In genomic region chr14:73125169-73125588, GRCh38 we compare ENCODE assay signal across 19 cellular contexts. TPM values are rescaled to one million over a fixed set of nuclear protein-coding genes. Genes with fewer than 3 reads are reported as not detected.
DNase-seq lines count a peak whose midpoint lies in the region; ATAC-seq, FAIRE-seq and TF ChIP-seq lines count a peak whose summit lies in the region.
"Had no signal": no experiment of that assay in that cellular context is flagged by ENCODE, and none has a peak within 500 bp of the region (broad histone marks: within the 10 kb centered on the region; RNA-seq: fewer than 3 reads in every experiment).

No MANE protein-coding gene starts in this region.

- no peaks in the 10 kb centered on the region for H3K9me3 Mint-ChIP-seq in activated naive CD8-positive, alpha-beta T cell (ENCODE audit: low read depth)
- no peaks in the 10 kb centered on the region for H3K9me3 Mint-ChIP-seq in activated naive CD8-positive, alpha-beta T cell treated with anti-CD3 and anti-CD28 coated beads, Interleukin-2, amount 50 U/mL, for 24 hours
- H3K9me3 Mint-ChIP-seq in nephron progenitor cell = no peaks in the 10 kb centered on the region
- H3K9me3 Mint-ChIP-seq: activated CD4-positive, alpha-beta memory T cell treated with anti-CD3 and anti-CD28 coated beads for 36 hours; CD14-positive monocyte; T-helper 1 cell treated with Interleukin-12 subunit alpha and Interleukin-12 subunit beta and Interleukin-4 antibody, amounts not matched to agents 30 μg/mL and 1 μg/mL, for 36 hours had no signal

- no peak for DNase-seq in activated naive CD8-positive, alpha-beta T cell treated with anti-CD3 and anti-CD28 coated beads, Interleukin-2, amount 50 U/mL, for 24 hours
- DNase-seq in NCI-H1417 treated with DMSO at 0.1 percent for 48 hours (lab: John Stamatoyannopoulos, UW) (peak; percentile 18), astrocyte of the cerebellum (ENCODE audit: low read depth) (peak; percentile 1), nephron progenitor cell (no peak), GM12892 (ENCODE audit: insufficient read length) (no peak)
- DNase-seq in stimulated activated CD8-positive, alpha-beta memory T cell treated with anti-CD3 and anti-CD28 coated beads, Interleukin-4, amount 100 ng/mL, for 48 hours = no peak
- DNase-seq: activated CD4-positive, alpha-beta memory T cell treated with anti-CD3 and anti-CD28 coated beads for 36 hours; activated naive CD4-positive, alpha-beta T cell treated with anti-CD3 and anti-CD28 coated beads, Interleukin-2, amount 50 U/mL, for 16 hours; glutamatergic neuron; lower lobe of right lung; NCI-H1436; posterior cingulate gyrus; stimulated activated CD4-positive, alpha-beta T cell treated with anti-CD3 and anti-CD28 coated beads, Interleukin-1b, Interleukin-23, amount 100 ng/mL, for 48 hours; stimulated activated naive CD4-positive, alpha-beta T cell treated with Interleukin-2 at 50 U/mL for 16 hours; thyroid gland had no signal

- in situ Hi-C loops in astrocyte of the cerebellum (cut with HindIII; ENCODE audit: low sequenced_read_pairs) = no loop called here

- no peak overlapping the region for H3K4me3 ChIP-seq in astrocyte of the cerebellum (ENCODE audit: low read depth, low read length)
- H3K4me3 ChIP-seq: lower lobe of right lung, thyroid gland had no signal

- H3K36me3 Mint-ChIP-seq in activated naive CD8-positive, alpha-beta T cell = peaks cover 6% of the 10 kb centered on the region
- peaks cover 41% of the 10 kb centered on the region for H3K36me3 Mint-ChIP-seq in activated naive CD8-positive, alpha-beta T cell treated with anti-CD3 and anti-CD28 coated beads, Interleukin-2, amount 50 U/mL, for 24 hours (ENCODE audit: low read depth)
- peaks cover 51% of the 10 kb centered on the region for H3K36me3 Mint-ChIP-seq in nephron progenitor cell (ENCODE audit: low read depth)

- H3K27me3 Mint-ChIP-seq in activated naive CD8-positive, alpha-beta T cell = no peaks in the 10 kb centered on the region
- no peaks in the 10 kb centered on the region for H3K27me3 Mint-ChIP-seq in activated naive CD8-positive, alpha-beta T cell treated with anti-CD3 and anti-CD28 coated beads, Interleukin-2, amount 50 U/mL, for 24 hours
- H3K27me3 Mint-ChIP-seq in nephron progenitor cell (ENCODE audit: low read depth, poor library complexity) = peaks cover 3% of the 10 kb centered on the region
- H3K27me3 Mint-ChIP-seq: activated CD4-positive, alpha-beta memory T cell treated with anti-CD3 and anti-CD28 coated beads for 36 hours had no signal

- peaks cover 5% of the 10 kb centered on the region for H3K4me1 Mint-ChIP-seq in activated naive CD8-positive, alpha-beta T cell (ENCODE audit: low read depth)
- H3K4me1 Mint-ChIP-seq in activated naive CD8-positive, alpha-beta T cell treated with anti-CD3 and anti-CD28 coated beads, Interleukin-2, amount 50 U/mL, for 24 hours = no peaks in the 10 kb centered on the region
- peaks cover 37% of the 10 kb centered on the region for H3K4me1 Mint-ChIP-seq in nephron progenitor cell
- H3K4me1 Mint-ChIP-seq: CD14-positive monocyte had no signal

- no peak for FAIRE-seq in GM12892 (lab: Jason Lieb, UNC)

- H3K27ac Mint-ChIP-seq in activated naive CD8-positive, alpha-beta T cell = peak overlapping the region; percentile 19
- no peak overlapping the region for H3K27ac Mint-ChIP-seq in activated naive CD8-positive, alpha-beta T cell treated with anti-CD3 and anti-CD28 coated beads, Interleukin-2, amount 50 U/mL, for 24 hours
- peak overlapping the region; percentile 57 for H3K27ac Mint-ChIP-seq in nephron progenitor cell
- H3K27ac Mint-ChIP-seq: activated CD4-positive, alpha-beta memory T cell treated with anti-CD3 and anti-CD28 coated beads for 36 hours; CD14-positive monocyte; T-helper 1 cell treated with Interleukin-12 subunit alpha and Interleukin-12 subunit beta and Interleukin-4 antibody, amounts not matched to agents 30 μg/mL and 1 μg/mL, for 36 hours had no signal

- no peak for TF ChIP-seq POLR2A in GM12892 (IDR thresholded peaks at IDR 0.05; ENCODE audit: low read depth, low read length)

- H3K4me3 Mint-ChIP-seq in activated naive CD8-positive, alpha-beta T cell = no peak overlapping the region
- no peak overlapping the region for H3K4me3 Mint-ChIP-seq in activated naive CD8-positive, alpha-beta T cell treated with anti-CD3 and anti-CD28 coated beads, Interleukin-2, amount 50 U/mL, for 24 hours
- H3K4me3 Mint-ChIP-seq in nephron progenitor cell = no peak overlapping the region
- H3K4me3 Mint-ChIP-seq: activated CD4-positive, alpha-beta memory T cell treated with anti-CD3 and anti-CD28 coated beads for 36 hours; CD14-positive monocyte; T-helper 1 cell treated with Interleukin-12 subunit alpha and Interleukin-12 subunit beta and Interleukin-4 antibody, amounts not matched to agents 30 μg/mL and 1 μg/mL, for 36 hours had no signal

- no peak for ATAC-seq in activated naive CD8-positive, alpha-beta T cell treated with anti-CD3 and anti-CD28 coated beads, Interleukin-2, amount 50 U/mL, for 24 hours
- ATAC-seq in GM18511 (IDR thresholded peaks at IDR 0.05; ENCODE audit: unreplicated experiment) = no peak
- ATAC-seq: lower lobe of right lung had no signal

- TF ChIP-seq CTCF in astrocyte of the cerebellum (IDR thresholded peaks at IDR 0.05; ENCODE audit: low read depth, low read length, missing control alignments) (no peak), nephron progenitor cell (IDR thresholded peaks at IDR 0.05) (no peak)

RNA-seq across cellular contexts. Expression of gene PSEN1, which starts 11.1 kb away (rescaled TPM):
- polyA plus RNA-seq in GM12892 (2012; ENCODE audit: missing spikeins) = 21.7 TPM

Comparison
In these comparisons a context has a peak if more than half of its experiments do, and no peak if none do; other contexts are left out.
1. DNase-seq: peak in NCI-H1417 treated with DMSO at 0.1 percent for 48 hours (single experiment) and astrocyte of the cerebellum (single experiment); none in activated naive CD8-positive, alpha-beta T cell treated with anti-CD3 and anti-CD28 coated beads, Interleukin-2, amount 50 U/mL, for 24 hours (single experiment), nephron progenitor cell (single experiment), stimulated activated CD8-positive, alpha-beta memory T cell treated with anti-CD3 and anti-CD28 coated beads, Interleukin-4, amount 100 ng/mL, for 48 hours (single experiment) and GM12892 (single experiment).